Comparison of ENCODE assay signal across 8 cellular contexts in genomic region chr16:11345040-11345862, GRCh38. TPM values are rescaled to one million over a fixed set of nuclear protein-coding genes. Genes with fewer than 3 reads are reported as not detected.
DNase-seq lines count a peak whose midpoint lies in the region; ATAC-seq and TF ChIP-seq lines count a peak whose summit lies in the region.

TSS of gene RMI2 (plus strand) at chr16:11345459. CDS start at chr16:11345472, 13 bp downstream.

- under 1% methylated on average over 29 of the region's 82 CpGs for WGBS in SK-N-SH (ENCODE audit: low lambda C conversion rate)

- H3K27ac ChIP-seq in SK-N-SH (ENCODE audit: low read depth in 2 of 2, low read length in 1 of 2) (no peak within 1 kb of the TSS), thoracic aorta (no peak within 1 kb of the TSS)

- peak within 1 kb of the TSS; percentile 90 for H3K4me3 Mint-ChIP-seq in activated naive CD4-positive, alpha-beta T cell treated with anti-CD3 and anti-CD28 coated beads, Interleukin-2, amount 10 ng/mL, durations not matched to agents 7 days and 5 days

- no peak for TF ChIP-seq CTCF in GM10248 (IDR thresholded peaks at IDR 0.05; ENCODE audit: control extremely low read depth, extremely low read depth, low read depth, missing control alignments)
- no peak for TF ChIP-seq CTCF in SK-N-SH (IDR thresholded peaks at IDR 0.05)
- no peak for TF ChIP-seq CTCF in omental fat pad (IDR thresholded peaks at IDR 0.05)
- TF ChIP-seq CTCF in thoracic aorta (IDR thresholded peaks at IDR 0.05): no peak

- no peak for TF ChIP-seq EP300 in SK-N-SH (IDR thresholded peaks at IDR 0.05; ENCODE audit: borderline replicate concordance in 1 of 2, low read depth in 1 of 2, low read length in 1 of 2)

- H2AFZ ChIP-seq in SK-N-SH (ENCODE audit: low read depth): peak within 1 kb of the TSS; percentile 98

- no peaks in the 10 kb centered on the region for H4K20me1 ChIP-seq in SK-N-SH (ENCODE audit: insufficient read depth)

- H3K4me3 ChIP-seq in SK-N-SH (ENCODE audit: low read depth in 2 of 2, low read length in 1 of 2) (peak within 1 kb of the TSS; percentile 58 to 70), thoracic aorta (peak within 1 kb of the TSS; percentile 79)

- no peaks in the 10 kb centered on the region for H3K36me3 ChIP-seq in SK-N-SH (replicated peaks in 1 of 2; ENCODE audit: control insufficient read depth in 1 of 2, insufficient read depth in 2 of 2, low read length in 1 of 2)
- no peaks in the 10 kb centered on the region for H3K36me3 ChIP-seq in thoracic aorta

- peaks cover 40% of the 10 kb centered on the region for H3K79me2 ChIP-seq in SK-N-SH (ENCODE audit: insufficient read depth)

- TF ChIP-seq RAD21 in SK-N-SH (IDR thresholded peaks at IDR 0.05; ENCODE audit: low read length): no peak

- no peaks in the 10 kb centered on the region for H3K9me3 ChIP-seq in SK-N-SH
- no peaks in the 10 kb centered on the region for H3K9me3 ChIP-seq in thoracic aorta

- H3K4me1 ChIP-seq in SK-N-SH (ENCODE audit: control insufficient read depth in 1 of 2, insufficient read depth in 2 of 2, low read depth in 1 of 2, low read length in 1 of 2): peaks cover 8 to 16% of the 10 kb centered on the region in 2 experiments; a peak in 2 of 4 replicates
- peaks cover 11 to 18% of the 10 kb centered on the region in 2 donors for H3K4me1 ChIP-seq in thoracic aorta (ENCODE audit: control insufficient read depth in 1 of 2, low read depth in 2 of 2)

- CTCF ChIA-PET in GM10248 (lab: Yijun Ruan, JAX) (interaction anchor here (1.2 to 2.4 kb wide), 3 partner anchors 8 to 396 kb away, joined by 5 to 7 read pairs (median 5); no protein-coding TSS in a partner anchor), SK-N-SH (lab: Yijun Ruan, JAX) (interaction anchor here (0.6 kb wide), 1 partner anchor 382 kb away, joined by 3 read pairs; no protein-coding TSS in a partner anchor)
- CTCF ChIA-PET in activated naive CD4-positive, alpha-beta T cell treated with anti-CD3 and anti-CD28 coated beads, Interleukin-2, amount 10 ng/mL, durations not matched to agents 7 days and 5 days (lab: Charles Lee): no interaction called here

- no peaks in the 10 kb centered on the region for H3K9me3 Mint-ChIP-seq in activated naive CD4-positive, alpha-beta T cell treated with anti-CD3 and anti-CD28 coated beads, Interleukin-2, amount 10 ng/mL, durations not matched to agents 7 days and 5 days

- H3K27ac Mint-ChIP-seq in activated naive CD4-positive, alpha-beta T cell treated with anti-CD3 and anti-CD28 coated beads, Interleukin-2, amount 10 ng/mL, durations not matched to agents 7 days and 5 days: peak within 1 kb of the TSS; percentile 90

- POLR2A ChIA-PET in GM10248 (lab: Yijun Ruan, JAX) (interaction anchor here (1.8 kb wide), 1 partner anchor 90 kb away, joined by 8 read pairs; the partner anchor contains the start of gene SOCS1), SK-N-SH (lab: Yijun Ruan, JAX) (no interaction called here)

- H3K9ac ChIP-seq in SK-N-SH: peak within 1 kb of the TSS; percentile 74

- H3K27me3 Mint-ChIP-seq in activated naive CD4-positive, alpha-beta T cell treated with anti-CD3 and anti-CD28 coated beads, Interleukin-2, amount 10 ng/mL, durations not matched to agents 7 days and 5 days: no peaks in the 10 kb centered on the region

- DNase-seq in GM10248 (ENCODE audit: extremely low spot score) (peak; percentile 99), NCI-H1092 (lab: John Stamatoyannopoulos, UW) (peak; percentile 97), SK-N-SH (peak; percentile 99), glomerular endothelial cell (ENCODE audit: extremely low read depth, low read depth, low spot score) (peak; percentile 68), omental fat pad (ENCODE audit: low spot score) (peak; percentile 84), thoracic aorta (ENCODE audit: low spot score) (peak; percentile 83)
- peak; percentile 98 for DNase-seq in activated naive CD4-positive, alpha-beta T cell treated with anti-CD3 and anti-CD28 coated beads, Interleukin-2, amount 10 ng/mL, durations not matched to agents 7 days and 5 days

- H3K27me3 ChIP-seq in SK-N-SH (ENCODE audit: insufficient read depth): no peaks in the 10 kb centered on the region
- H3K27me3 ChIP-seq in thoracic aorta (replicated peaks; ENCODE audit: insufficient read depth): no peaks in the 10 kb centered on the region

- peaks cover 43% of the 10 kb centered on the region for H3K36me3 Mint-ChIP-seq in activated naive CD4-positive, alpha-beta T cell treated with anti-CD3 and anti-CD28 coated beads, Interleukin-2, amount 10 ng/mL, durations not matched to agents 7 days and 5 days

- H3K4me1 Mint-ChIP-seq in activated naive CD4-positive, alpha-beta T cell treated with anti-CD3 and anti-CD28 coated beads, Interleukin-2, amount 10 ng/mL, durations not matched to agents 7 days and 5 days: peaks cover 71% of the 10 kb centered on the region

- peak; percentile 97 for ATAC-seq in HG02610 (IDR thresholded peaks at IDR 0.05; ENCODE audit: unreplicated experiment)
- peak; percentile 97 for ATAC-seq in omental fat pad (ENCODE audit: low FRiP score)
- ATAC-seq in thoracic aorta (ENCODE audit: insufficient number of reproducible peaks, low FRiP score, low read depth): peak; percentile 62

- no peaks in the 10 kb centered on the region for H3K9me2 ChIP-seq in SK-N-SH

- peaks cover 7% of the 10 kb centered on the region for H3F3A ChIP-seq in SK-N-SH (replicated peaks; ENCODE audit: insufficient read depth)

- H3K4me2 ChIP-seq in SK-N-SH: peak within 1 kb of the TSS; percentile 93

TF ChIP-seq in SK-N-SH, 30 proteins besides CTCF, POLR2A, EP300 and RAD21 (continues in another document):
- TF ChIP-seq NFIC (IDR thresholded peaks at IDR 0.05; ENCODE audit: borderline replicate concordance) (no peak), CHD2 (IDR thresholded peaks at IDR 0.05; ENCODE audit: low read length, partially characterized antibody) (peak; percentile 89), FOXJ3 (CRISPR knock-in tag; IDR thresholded peaks at IDR 0.05) (no peak), IRF3 (IDR thresholded peaks at IDR 0.05; ENCODE audit: low read depth, low read length) (peak; percentile 76; the same call in 1 of the 2 replicates), RXRA (IDR thresholded peaks at IDR 0.05; ENCODE audit: borderline replicate concordance, low read depth) (no peak), TAF1 (IDR thresholded peaks at IDR 0.05; ENCODE audit: borderline replicate concordance, low read depth, low read length) (peak; percentile 50; the same call in 1 of the 2 replicates), MXI1 (IDR thresholded peaks at IDR 0.05; ENCODE audit: low read depth, low read length) (peak; percentile 94), RCOR1 (IDR thresholded peaks at IDR 0.05; ENCODE audit: low read length) (no peak), GABPA (IDR thresholded peaks at IDR 0.05; ENCODE audit: low read depth) (peak; percentile 30; the same call in 1 of the 2 replicates), MEF2A (IDR thresholded peaks at IDR 0.05; ENCODE audit: borderline replicate concordance, low read depth) (no peak), GATA2 (CRISPR knock-in tag; IDR thresholded peaks at IDR 0.05) (no peak), SIN3A (IDR thresholded peaks at IDR 0.05; ENCODE audit: borderline replicate concordance, low read depth, low read length) (peak; percentile 93), RFX5 (IDR thresholded peaks at IDR 0.05; ENCODE audit: low read length) (no peak), ZBTB33 (IDR thresholded peaks at IDR 0.05; ENCODE audit: borderline replicate concordance, low read depth) (no peak), ELF1 (IDR thresholded peaks at IDR 0.05) (peak; percentile 30; the same call in 1 of the 2 replicates), USF1 (IDR thresholded peaks at IDR 0.05; ENCODE audit: borderline replicate concordance, low read depth) (no peak), JUND (IDR thresholded peaks at IDR 0.05) (no peak), NRF1 (IDR thresholded peaks at IDR 0.05; ENCODE audit: low read depth, low read length) (peak; percentile 48; the same call in 1 of the 2 replicates)

RNA-seq across cellular contexts. Expression of gene RMI2, which starts in this region (rescaled TPM):
- polyA plus RNA-seq in SK-N-SH (2012; rRNA removed): 5.6 and 8.5 TPM in 2 replicates
- 11.5 and 13.0 TPM in 2 replicates for polyA plus RNA-seq in SK-N-SH (2012; cell fraction: cytosol; rRNA removed)
- polyA plus RNA-seq in SK-N-SH (2012; cell fraction: nucleus; rRNA removed): 4.5 and 5.8 TPM in 2 replicates
- total RNA-seq in glomerular endothelial cell: 3.6 and 5.9 TPM in 2 replicates
- 1 to 10 TPM in 2 of 4 donors, under 1 TPM in 1, not detected in 1; 0.72 to 1.7 (median 1.2) TPM for total RNA-seq in omental fat pad
- total RNA-seq in thoracic aorta: under 1 TPM in 1 of 2 donors, not detected in 1; 0.49 TPM

Comparison
In these comparisons a context has a peak if more than half of its experiments do, and no peak if none do; other contexts are left out.
1. Peak in DNase-seq, ATAC-seq and H3K4me3 ChIP-seq in thoracic aorta; RNA of the gene not detected or under 1 TPM.